Comparison of ENCODE assay signal across 26 cellular contexts in genomic region chr14:100856056-100856950, GRCh38. TPM values are rescaled to one million over a fixed set of nuclear protein-coding genes. Genes with fewer than 3 reads are reported as not detected.
A peak's percentile ranks its signal among the peaks of the same experiment; 100 is the strongest.
DNase-seq lines count a peak whose midpoint lies in the region; FAIRE-seq and TF ChIP-seq lines count a peak whose summit lies in the region.
"Had no signal": no experiment of that assay in that cellular context is flagged by ENCODE, and none has a peak within 500 bp of the region (broad histone marks: within the 10 kb centered on the region; RNA-seq: fewer than 3 reads in every experiment).

No MANE protein-coding gene starts in this region.

- H4K20me1 ChIP-seq in BLaER1 = no peaks in the 10 kb centered on the region

- no peaks in the 10 kb centered on the region; the same call in 1 of the 2 replicates for H3K36me3 Mint-ChIP-seq in HFFc6 (ENCODE audit: low read depth)
- H3K36me3 Mint-ChIP-seq: CD8-positive, alpha-beta T cell; IgD-negative memory B cell had no signal

- H2BK12ac ChIP-seq in neuronal stem cell (ENCODE audit: low read length) = peak overlapping the region; percentile 47

- peak overlapping the region; percentile 63 for H2AK5ac ChIP-seq in neuronal stem cell (ENCODE audit: low read depth, low read length)

- WGBS in neuronal stem cell (ENCODE audit: extremely low coverage in 2 of 2, insufficient read length in 2 of 2, insufficient replicate concordance in 1 of 2), 2 donors = no CpG with 5 or more reads among the region's 20 CpGs

- no peak overlapping the region; the same call in 1 of the 2 replicates for H3K4me3 Mint-ChIP-seq in HFFc6
- H3K4me3 Mint-ChIP-seq: CD8-positive, alpha-beta T cell; IgD-negative memory B cell had no signal

- in situ Hi-C loops in G401 (cut with HindIII; ENCODE audit: low sequenced_read_pairs) = no loop called here

- peak overlapping the region; percentile 19 for H2BK5ac ChIP-seq in neuronal stem cell (ENCODE audit: low read length)

- H3K9ac ChIP-seq in BLaER1 = no peak overlapping the region
- H3K9ac ChIP-seq in kidney (ENCODE audit: low read length in 2 of 2) = no peak overlapping the region
- H3K9ac ChIP-seq in neuronal stem cell (ENCODE audit: low read depth, low read length, poor library complexity) = no peak overlapping the region
- H3K9ac ChIP-seq: KMS-11 had no signal

- H3K4me1 ChIP-seq in BLaER1 = peaks cover 34% of the 10 kb centered on the region
- no peaks in the 10 kb centered on the region for H3K4me1 ChIP-seq in kidney (ENCODE audit: control insufficient read depth in 1 of 2, insufficient read depth in 1 of 2, low read depth in 1 of 2, low read length in 2 of 2)
- peaks cover 0 to 10% of the 10 kb centered on the region in 2 donors for H3K4me1 ChIP-seq in neuronal stem cell (ENCODE audit: control insufficient read depth in 2 of 2, insufficient read depth in 1 of 2, low read depth in 1 of 2, low read length in 2 of 2)
- H3K4me1 ChIP-seq: Caco-2 had no signal

- no peaks in the 10 kb centered on the region for H3K9me3 ChIP-seq in BLaER1
- H3K9me3 ChIP-seq in kidney (ENCODE audit: control insufficient read depth in 1 of 2, low read length in 2 of 2) = no peaks in the 10 kb centered on the region
- no peaks in the 10 kb centered on the region for H3K9me3 ChIP-seq in neuronal stem cell (replicated peaks in 1 of 2; ENCODE audit: control insufficient read depth in 2 of 2, insufficient read depth in 1 of 2, low read depth in 1 of 2, low read length in 2 of 2)
- H3K9me3 ChIP-seq: Caco-2 had no signal

- H2BK15ac ChIP-seq in neuronal stem cell (ENCODE audit: low read length) = peak overlapping the region; percentile 62

- H3K27ac Mint-ChIP-seq in HFFc6 = peak overlapping the region; percentile 53
- H3K27ac Mint-ChIP-seq: CD8-positive, alpha-beta T cell had no signal

- H3K4me3 ChIP-seq in BLaER1 (no peak overlapping the region), kidney (ENCODE audit: low read length in 2 of 2) (no peak overlapping the region), neuronal stem cell (ENCODE audit: low read length in 2 of 2) (no peak overlapping the region)
- H3K4me3 ChIP-seq: GM12878 had no signal

- FAIRE-seq in kidney (lab: Jason Lieb, UNC) = no peak
- FAIRE-seq: GM12878 had no signal

- H3K4me1 Mint-ChIP-seq in HFFc6 (ENCODE audit: low read depth) = peaks cover 6% of the 10 kb centered on the region; the same call in 1 of the 2 replicates
- H3K4me1 Mint-ChIP-seq: IgD-negative memory B cell had no signal

- no peaks in the 10 kb centered on the region for H3K79me1 ChIP-seq in neuronal stem cell (ENCODE audit: low read depth, low read length)

- H3K27ac ChIP-seq in BLaER1 (no peak overlapping the region), kidney (ENCODE audit: low read depth in 2 of 2, low read length in 2 of 2) (no peak overlapping the region), neuronal stem cell (replicated peaks; ENCODE audit: low read length) (no peak overlapping the region)
- H3K27ac ChIP-seq: C4-2B, HL-60, KMS-11 had no signal

- H3K4ac ChIP-seq in neuronal stem cell (ENCODE audit: low read length) = no peak overlapping the region

- no peak for TF ChIP-seq CTCF in HFFc6 (IDR thresholded peaks at IDR 0.05)
- TF ChIP-seq CTCF in kidney (IDR thresholded peaks at IDR 0.05; ENCODE audit: borderline replicate concordance, extremely low read depth, insufficient read depth) = no peak

- H3K23ac ChIP-seq in neuronal stem cell (ENCODE audit: low read depth, low read length, poor library complexity) = peak overlapping the region; percentile 6

- no peak overlapping the region for H4K91ac ChIP-seq in neuronal stem cell (ENCODE audit: low read depth, low read length, poor library complexity)

- no peak overlapping the region for H3K14ac ChIP-seq in neuronal stem cell (ENCODE audit: low read length)

- no peak overlapping the region for H2AFZ ChIP-seq in neuronal stem cell (ENCODE audit: low read length)

- no peaks in the 10 kb centered on the region; the same call in 1 of the 2 replicates for H3K27me3 ChIP-seq in BLaER1
- peaks cover 0 to 16% (median 0%) of the 10 kb centered on the region in 3 experiments for H3K27me3 ChIP-seq in neuronal stem cell (ENCODE audit: control insufficient read depth in 3 of 3, insufficient read depth in 3 of 3, low read depth in 1 of 3, low read length in 3 of 3)

- no peaks in the 10 kb centered on the region for H3K9me3 Mint-ChIP-seq in HFFc6
- H3K9me3 Mint-ChIP-seq: CD8-positive, alpha-beta T cell; IgD-negative memory B cell had no signal

- no peak overlapping the region for H4K8ac ChIP-seq in neuronal stem cell (ENCODE audit: low read depth, low read length)

- no peak for DNase-seq in HFFc6
- DNase-seq in kidney = peak; percentile 56
- no peak for DNase-seq in neuronal stem cell (ENCODE audit: low spot score)
- no peak for DNase-seq in central memory CD4-positive, alpha-beta T cell
- no peak for DNase-seq in G401 (ENCODE audit: low spot score)
- no peak for DNase-seq in HK-2 (ENCODE audit: unreplicated experiment)
- DNase-seq in amygdala (lab: John Stamatoyannopoulos, UW) = no peak
- DNase-seq: Caco-2; CD8-positive, alpha-beta T cell; GDM1; GOT3; HCEC 1CT; MM.1S; NCI-H2029; NCI-H446 treated with DMSO at 0.1 percent for 48 hours; NCI-H526; NCI-H82; NK-92 treated with Interleukin-12 subunit alpha and Interleukin-12 subunit beta, amount 100 ng/mL, for 24 hours; SIG-M5 had no signal

- H2BK120ac ChIP-seq in neuronal stem cell (ENCODE audit: low read depth, low read length) = peak overlapping the region; percentile 89

- H3K4me2 ChIP-seq in BLaER1 (peak overlapping the region; percentile 66), neuronal stem cell (ENCODE audit: insufficient read depth, low read length, poor library complexity, severe bottlenecking) (no peak overlapping the region)
- H3K4me2 ChIP-seq: KMS-11 had no signal

- intact Hi-C loops in kidney (cut with DNase I) = no loop called here

- peaks cover 27% of the 10 kb centered on the region for H3K27me3 Mint-ChIP-seq in HFFc6 (ENCODE audit: insufficient read depth)

- no peaks in the 10 kb centered on the region for H3K36me3 ChIP-seq in BLaER1
- H3K36me3 ChIP-seq in kidney (ENCODE audit: control insufficient read depth in 1 of 2, insufficient read depth in 2 of 2, low read length in 2 of 2) = no peaks in the 10 kb centered on the region
- no peaks in the 10 kb centered on the region for H3K36me3 ChIP-seq in neuronal stem cell (replicated peaks in 1 of 2; ENCODE audit: control insufficient read depth in 2 of 2, insufficient read depth in 2 of 2, low read length in 2 of 2)

- peak overlapping the region; percentile 84 for H3K18ac ChIP-seq in neuronal stem cell (ENCODE audit: low read length)

RNA-seq across cellular contexts. Expression of gene MEG3, which starts 30.4 kb away (rescaled TPM):
- 100 to 1,000 TPM; 151 to 262 (median 250) TPM for total RNA-seq in HFFc6 (2021; fragmentation: NEBNext Ultra II Directional; extraction: Animal tissue kit (Norgen Biotek cat#: 25700))
- 24.0 TPM for total RNA-seq in kidney
- 29.6 TPM for polyA plus RNA-seq in kidney (ENCODE audit: insufficient read depth, low read depth, low replicate concordance)
- 61.0 TPM for polyA plus RNA-seq in neuronal stem cell (2013, experiment 1 of 2)
- 58.1 TPM for polyA plus RNA-seq in neuronal stem cell (2013, experiment 2 of 2)
- 3.4 TPM in 1 of 2 replicates, not detected in the other for total RNA-seq in G401 (2014; rRNA removed; shearing (Covaris generic))
- total RNA-seq: Caco-2; CD8-positive, alpha-beta T cell; PC-3 had no signal
- polyA plus RNA-seq: IgD-negative memory B cell had no signal

RNA-seq across cellular contexts. Expression of gene RTL1, which starts 47.2 kb away (rescaled TPM):
- total RNA-seq in HFFc6 (2021; fragmentation: NEBNext Ultra II Directional; extraction: Animal tissue kit (Norgen Biotek cat#: 25700)) = not detected
- total RNA-seq in kidney = not detected
- not detected for polyA plus RNA-seq in kidney (ENCODE audit: insufficient read depth, low read depth, low replicate concordance)
- polyA plus RNA-seq in neuronal stem cell (2013, experiment 1 of 2) = 3.6 TPM
- 3.6 TPM for polyA plus RNA-seq in neuronal stem cell (2013, experiment 2 of 2)
- total RNA-seq in G401 (2014; rRNA removed; shearing (Covaris generic)) = not detected in 2 replicates
- total RNA-seq: Caco-2; CD8-positive, alpha-beta T cell; GM12878; PC-3 had no signal
- polyA plus RNA-seq: GM12878, IgD-negative memory B cell had no signal
